15 cellular contexts compared by ENCODE assay signal in the genomic region with DNA sequence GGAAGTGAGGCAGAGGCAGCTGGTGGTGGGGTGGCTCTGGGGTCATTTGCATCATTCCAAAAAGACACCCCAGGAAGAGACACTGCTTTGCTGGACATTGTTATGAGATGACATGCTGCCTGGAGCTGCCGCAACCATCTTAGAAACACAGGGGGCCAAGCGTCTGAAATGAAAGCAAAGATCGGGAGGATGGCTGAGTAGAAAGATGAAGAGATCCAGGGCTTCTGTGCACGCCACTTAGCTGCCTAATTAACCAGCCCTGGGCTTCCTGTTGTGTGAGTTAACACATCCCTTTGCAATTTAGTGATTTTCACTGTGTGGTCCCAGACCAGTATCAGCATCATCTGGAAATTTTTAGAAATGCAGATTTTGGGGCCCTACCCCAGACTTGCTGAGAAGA. TPM values are rescaled to one million over a fixed set of nuclear protein-coding genes. Genes with fewer than 3 reads are reported as not detected.
A peak's percentile ranks its signal among the peaks of the same experiment; 100 is the strongest.
DNase-seq lines count a peak whose midpoint lies in the region; ATAC-seq, FAIRE-seq and TF ChIP-seq lines count a peak whose summit lies in the region.
"Had no signal": no experiment of that assay in that cellular context is flagged by ENCODE, and none has a peak within 500 bp of the region (broad histone marks: within the 10 kb centered on the region; RNA-seq: fewer than 3 reads in every experiment).

No MANE protein-coding gene starts in this region.

- H3K4me3 Mint-ChIP-seq in endodermal cell, result no peak overlapping the region
- H3K4me3 Mint-ChIP-seq: CD8-positive, alpha-beta memory T cell; H9; IgD-negative memory B cell had no signal

- H3K27me3 Mint-ChIP-seq in endodermal cell (ENCODE audit: insufficient read depth), result no peaks in the 10 kb centered on the region
- H3K27me3 Mint-ChIP-seq: IgD-negative memory B cell had no signal

- no peak overlapping the region for H3K27ac ChIP-seq in right atrium auricular region
- H3K27ac ChIP-seq in endodermal cell (ENCODE audit: low read depth, low read length), result peak overlapping the region; percentile 56

- H3K9ac ChIP-seq in endodermal cell (ENCODE audit: extremely low read depth, low read length, poor library complexity, severe bottlenecking), result no peak overlapping the region

- intact Hi-C loops in left ventricle myocardium superior (cut with micrococcal nuclease), result no loop called here

- H3K36me3 Mint-ChIP-seq in endodermal cell (ENCODE audit: low read depth), result peaks cover 26% of the 10 kb centered on the region

- no peak overlapping the region for H3K4me3 ChIP-seq in right atrium auricular region
- H3K4me3 ChIP-seq in endodermal cell (ENCODE audit: low read length), result no peak overlapping the region

- H3K27me3 ChIP-seq in right atrium auricular region (no peaks in the 10 kb centered on the region), endodermal cell (ENCODE audit: control insufficient read depth, insufficient read depth, low read length, poor library complexity, severe bottlenecking) (no peaks in the 10 kb centered on the region)
- H3K27me3 ChIP-seq: BE2C had no signal

- DNase-seq in right atrium auricular region (ENCODE audit: low spot score) (peak; percentile 32), left ventricle myocardium superior (no peak), SK-N-DZ (ENCODE audit: low spot score) (peak; percentile 36), endodermal cell (no peak), NCI-H1417 treated with DMSO at 0.1 percent for 48 hours (lab: John Stamatoyannopoulos, UW) (no peak), urothelium cell line (ENCODE audit: low spot score) (no peak)
- DNase-seq: BE2C; Caco-2; CD8-positive, alpha-beta memory T cell; GOT3; H9 had no signal

- TF ChIP-seq CTCF in right atrium auricular region (IDR thresholded peaks at IDR 0.05), result no peak
- no peak for TF ChIP-seq CTCF in endodermal cell (conservative IDR thresholded peaks at IDR 0.05)

- no peak for ATAC-seq in left ventricle myocardium superior
- no peak for ATAC-seq in GM21529 (IDR thresholded peaks at IDR 0.05; ENCODE audit: unreplicated experiment)
- no peak for ATAC-seq in GM19351 (IDR thresholded peaks at IDR 0.05; ENCODE audit: unreplicated experiment)

- H3K27ac Mint-ChIP-seq in endodermal cell, result no peak overlapping the region
- H3K27ac Mint-ChIP-seq: CD8-positive, alpha-beta memory T cell; H9; IgD-negative memory B cell had no signal

- FAIRE-seq in urothelium cell line (lab: Jason Lieb, UNC), result no peak
- FAIRE-seq: A204.1 had no signal

- H3K36me3 ChIP-seq in right atrium auricular region (peaks cover 39% of the 10 kb centered on the region), endodermal cell (ENCODE audit: control insufficient read depth, insufficient read depth, low read length) (peaks cover 14% of the 10 kb centered on the region)

- WGBS in endodermal cell (ENCODE audit: insufficient coverage in 1 of 2, insufficient read length in 1 of 2), 2 experiments, result 82 to 87% methylated on average over 2 to 4 of the region's 4 CpGs

- H3K4me1 ChIP-seq in right atrium auricular region (no peaks in the 10 kb centered on the region), endodermal cell (ENCODE audit: control insufficient read depth, insufficient read depth, low read length) (no peaks in the 10 kb centered on the region)
- H3K4me1 ChIP-seq: Caco-2 had no signal

- H3K9me3 Mint-ChIP-seq in endodermal cell, result no peaks in the 10 kb centered on the region
- H3K9me3 Mint-ChIP-seq: H9, IgD-negative memory B cell had no signal

- H3K9me3 ChIP-seq in right atrium auricular region (no peaks in the 10 kb centered on the region), endodermal cell (ENCODE audit: control insufficient read depth, low read length) (no peaks in the 10 kb centered on the region)
- H3K9me3 ChIP-seq: BE2C, Caco-2 had no signal

- H3K4me1 Mint-ChIP-seq in endodermal cell, result peaks cover 3% of the 10 kb centered on the region
- H3K4me1 Mint-ChIP-seq: CD8-positive, alpha-beta memory T cell; IgD-negative memory B cell had no signal

RNA-seq across cellular contexts. Expression of a gene that starts 36.0 kb away (rescaled TPM):
- total RNA-seq in right atrium auricular region (10 to 100 TPM; 21.2 to 57.6 TPM), left ventricle myocardium superior (11.3 TPM), endodermal cell (10 to 100 TPM; 16.9 to 23.7 TPM)
- polyA plus RNA-seq in SK-N-DZ (2014; cell fraction: cytosol; rRNA removed), result 3.4 and 4.6 TPM in 2 replicates
- 1.9 and 2.5 TPM in 2 replicates for polyA plus RNA-seq in SK-N-DZ (2014; cell fraction: nucleus; rRNA removed)
- 9.5 TPM for polyA plus RNA-seq in endodermal cell (2013, experiment 1 of 2)
- 9.9 TPM for polyA plus RNA-seq in endodermal cell (2013, experiment 2 of 2)

Comparison
In these comparisons a context has a peak if more than half of its experiments do, and no peak if none do; other contexts are left out.
1. DNase-seq: peak in right atrium auricular region (single experiment) and SK-N-DZ (single experiment); none in left ventricle myocardium superior (single experiment), endodermal cell (single experiment), NCI-H1417 treated with DMSO at 0.1 percent for 48 hours (single experiment) and urothelium cell line (single experiment).